18 cellular contexts compared by ENCODE assay signal in the genomic region with DNA sequence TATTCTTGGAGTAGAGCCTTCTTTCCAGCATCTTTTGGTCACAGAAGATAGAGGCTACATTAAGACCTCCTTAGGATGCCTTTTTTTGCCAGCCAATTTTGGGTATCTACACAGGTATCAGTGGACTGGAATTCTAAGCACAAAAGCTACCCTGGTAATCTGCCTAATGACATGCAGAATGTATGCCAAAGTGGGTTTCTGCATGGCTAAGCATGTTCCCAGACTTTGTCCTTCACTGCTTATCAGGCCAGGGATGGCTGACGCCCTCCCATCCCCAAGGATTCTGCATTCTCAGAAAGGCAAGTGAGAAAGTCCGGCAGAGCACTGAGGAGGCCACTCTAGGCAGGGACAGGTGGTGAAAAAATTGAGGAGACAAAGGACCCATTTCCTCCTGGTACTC.
DNase-seq lines count a peak whose midpoint lies in the region; ATAC-seq, FAIRE-seq and TF ChIP-seq lines count a peak whose summit lies in the region.
"Had no signal": no experiment of that assay in that cellular context is flagged by ENCODE, and none has a peak within 500 bp of the region (broad histone marks: within the 10 kb centered on the region; RNA-seq: fewer than 3 reads in every experiment).

No MANE protein-coding gene starts in this region.

- peaks cover 41% of the 10 kb centered on the region for H3K4me1 ChIP-seq in DOHH2 (ENCODE audit: control insufficient read depth, low read length)
- H3K4me1 ChIP-seq: HAP-1 had no signal

- H3K27me3 ChIP-seq in DOHH2 (ENCODE audit: control insufficient read depth, low read length), result 0 out of 2 replicates have a peak, but pooled peaks cover 7% of the 10 kb centered on the region
- H3K27me3 ChIP-seq: BE2C had no signal

- peak; percentile 78 for FAIRE-seq in HTR-8/SVneo (lab: Jason Lieb, UNC)
- FAIRE-seq: A204.1, D721Med, H1, K562 had no signal

- H3K4me3 ChIP-seq in DOHH2 (ENCODE audit: low read length), result no peak overlapping the region
- H3K4me3 ChIP-seq: HAP-1, K562 had no signal

- no peaks in the 10 kb centered on the region for H3K9me2 ChIP-seq in DOHH2 (replicated peaks; ENCODE audit: control insufficient read depth, low read length)

- H3K9me3 ChIP-seq in DOHH2 (ENCODE audit: control insufficient read depth, insufficient read depth, low read length), result no peaks in the 10 kb centered on the region
- H3K9me3 ChIP-seq: BE2C, HAP-1 had no signal

- no peak for TF ChIP-seq CTCF in DOHH2 (IDR thresholded peaks at IDR 0.05; ENCODE audit: low read depth, low read length, poor library complexity, severe bottlenecking)

- H3K27ac ChIP-seq in DOHH2 (ENCODE audit: low read depth, low read length), result no peak overlapping the region
- H3K27ac ChIP-seq: C4-2B, HL-60 had no signal

- H3F3A ChIP-seq in DOHH2 (ENCODE audit: control insufficient read depth, insufficient read depth), result no peaks in the 10 kb centered on the region

- no peaks in the 10 kb centered on the region for H3K36me3 ChIP-seq in DOHH2 (ENCODE audit: control insufficient read depth, low read length)
- H3K36me3 ChIP-seq: BE2C, HAP-1 had no signal

- ATAC-seq in HG02970 (IDR thresholded peaks at IDR 0.05; ENCODE audit: low FRiP score, unreplicated experiment) (no peak), HG02678 (IDR thresholded peaks at IDR 0.05; ENCODE audit: unreplicated experiment) (no peak)
- ATAC-seq in activated CD4-positive, CD25-positive, alpha-beta regulatory T cell treated with anti-CD3 and anti-CD28 coated beads, Interleukin-2, amount 50 U/mL, for 24 hours, result no peak
- ATAC-seq: K562 had no signal

- peak overlapping the region; percentile 70; the same call in 1 of the 2 replicates for H3K4me2 ChIP-seq in DOHH2 (ENCODE audit: low read length)

- H4K20me1 ChIP-seq in DOHH2 (ENCODE audit: control insufficient read depth, insufficient read depth, low read depth, low read length), result no peaks in the 10 kb centered on the region

- no peaks in the 10 kb centered on the region for H3K79me2 ChIP-seq in DOHH2 (ENCODE audit: control insufficient read depth, low read length)

- DNase-seq in HTR-8/SVneo (ENCODE audit: insufficient read length, low spot score) (no peak), astrocyte of the hippocampus (ENCODE audit: low read depth, low spot score) (peak; percentile 74), retina (peak; percentile 68), NCI-H446 treated with DMSO at 0.1 percent for 48 hours (lab: John Stamatoyannopoulos, UW) (no peak)
- DNase-seq: BE2C; CD4-positive, alpha-beta memory T cell; DMS53 had no signal

Comparison
In these comparisons a context has a peak if more than half of its experiments do, and no peak if none do; other contexts are left out.
1. DNase-seq: peak in astrocyte of the hippocampus (single experiment) and retina (single experiment); none in HTR-8/SVneo (single experiment) and NCI-H446 treated with DMSO at 0.1 percent for 48 hours (single experiment).